In the genomic region with DNA sequence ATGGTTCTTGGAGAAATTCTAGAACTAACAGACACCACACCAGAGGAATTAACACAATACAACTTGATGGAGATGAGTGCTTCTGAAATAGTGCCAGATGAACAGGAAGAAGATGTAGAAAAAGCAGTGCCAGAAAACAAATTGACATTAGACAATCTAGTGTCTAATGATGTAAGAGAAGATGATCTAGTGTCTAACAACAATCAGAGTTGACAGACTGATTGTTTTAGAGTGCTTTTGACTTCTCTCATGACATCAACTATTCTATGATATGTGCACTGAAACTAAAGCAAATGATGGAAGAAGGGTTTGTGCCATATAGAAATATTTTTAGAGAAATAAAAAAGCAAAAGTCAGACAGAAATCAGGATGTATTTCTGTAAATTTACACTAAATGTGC, we compare ENCODE assay signal across 6 cellular contexts.
"Had no signal": no experiment of that assay in that cellular context is flagged by ENCODE, and none has a peak within 500 bp of the region (broad histone marks: within the 10 kb centered on the region; RNA-seq: fewer than 3 reads in every experiment).

No MANE protein-coding gene starts in this region.

- DNase-seq: IMR-90, KBM-7, KG1 had no signal

- H3K4me3 ChIP-seq: K562 had no signal

- H3K27ac ChIP-seq: HL-60, KMS-11 had no signal

- H3K4me2 ChIP-seq: KMS-11 had no signal

- H3K9ac ChIP-seq: KMS-11 had no signal
